ENCODE assay signal across 1 cellular context in the genomic region with DNA sequence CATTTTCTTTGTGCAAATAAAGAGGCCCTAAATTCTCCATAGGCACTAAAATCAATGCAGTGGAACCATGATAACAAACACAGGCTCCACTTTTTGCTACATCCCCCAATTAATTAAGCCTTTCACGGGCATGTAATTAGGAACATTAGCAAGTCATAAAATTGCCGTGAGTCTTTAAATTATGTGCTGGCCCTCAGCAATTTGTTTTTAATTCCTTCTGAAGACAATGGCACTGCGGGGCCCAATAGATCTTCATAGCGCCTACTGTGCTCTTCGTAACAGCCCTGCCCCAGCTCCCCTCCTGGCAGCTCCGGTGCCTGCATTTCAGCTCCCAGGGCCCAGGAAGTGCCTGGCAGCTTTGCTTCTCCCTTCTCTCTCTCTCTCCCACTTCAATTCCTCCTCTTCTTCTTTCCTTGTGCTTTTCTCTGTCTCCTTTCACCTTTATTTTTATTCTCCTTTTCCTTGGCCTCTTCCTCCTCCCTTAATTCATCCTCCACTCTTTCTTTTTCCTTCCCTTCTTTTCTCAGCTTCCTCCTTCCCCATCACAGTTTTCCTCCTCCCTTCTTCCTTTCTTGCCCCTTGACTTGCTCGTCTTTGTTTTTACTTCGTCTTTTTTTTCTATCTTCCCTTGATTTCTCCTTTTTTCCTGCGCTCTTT.
TF ChIP-seq lines count a peak whose summit lies in the region.

No MANE protein-coding gene starts in this region.

TF ChIP-seq in HEK293, 187 proteins besides CTCF, POLR2A, EP300 and RAD21 (continued from another document):
- TF ChIP-seq, protein P1, sequence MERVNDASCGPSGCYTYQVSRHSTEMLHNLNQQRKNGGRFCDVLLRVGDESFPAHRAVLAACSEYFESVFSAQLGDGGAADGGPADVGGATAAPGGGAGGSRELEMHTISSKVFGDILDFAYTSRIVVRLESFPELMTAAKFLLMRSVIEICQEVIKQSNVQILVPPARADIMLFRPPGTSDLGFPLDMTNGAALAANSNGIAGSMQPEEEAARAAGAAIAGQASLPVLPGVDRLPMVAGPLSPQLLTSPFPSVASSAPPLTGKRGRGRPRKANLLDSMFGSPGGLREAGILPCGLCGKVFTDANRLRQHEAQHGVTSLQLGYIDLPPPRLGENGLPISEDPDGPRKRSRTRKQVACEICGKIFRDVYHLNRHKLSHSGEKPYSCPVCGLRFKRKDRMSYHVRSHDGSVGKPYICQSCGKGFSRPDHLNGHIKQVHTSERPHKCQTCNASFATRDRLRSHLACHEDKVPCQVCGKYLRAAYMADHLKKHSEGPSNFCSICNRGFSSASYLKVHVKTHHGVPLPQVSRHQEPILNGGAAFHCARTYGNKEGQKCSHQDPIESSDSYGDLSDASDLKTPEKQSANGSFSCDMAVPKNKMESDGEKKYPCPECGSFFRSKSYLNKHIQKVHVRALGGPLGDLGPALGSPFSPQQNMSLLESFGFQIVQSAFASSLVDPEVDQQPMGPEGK (tag by site-specific recombination; IDR thresholded peaks at IDR 0.05): peak; percentile 33; the same call in 1 of the 2 replicates
- TF ChIP-seq SP7 (tag by site-specific recombination; IDR thresholded peaks at IDR 0.05) (peak; percentile 97), ZNF341 (tag by site-specific recombination; IDR thresholded peaks at IDR 0.05; ENCODE audit: low read depth) (peak; percentile 60), KLF8 (tag by site-specific recombination; IDR thresholded peaks at IDR 0.05) (peak; percentile 67), ZNF223 (tag by site-specific recombination; IDR thresholded peaks at IDR 0.05) (no peak), ZBTB8A (tag by site-specific recombination; IDR thresholded peaks at IDR 0.05) (peak; percentile 64), WT1 (tag by site-specific recombination; IDR thresholded peaks at IDR 0.05) (peak; percentile 44; the same call in 1 of the 2 replicates), ZNF175 (tag by site-specific recombination; IDR thresholded peaks at IDR 0.05) (no peak), ZNF670 (tag by site-specific recombination; IDR thresholded peaks at IDR 0.05; ENCODE audit: low read depth) (no peak), IKZF3 (tag by site-specific recombination; IDR thresholded peaks at IDR 0.05) (no peak; the same call in none of the 2 replicates), ZNF311 (tag by site-specific recombination; IDR thresholded peaks at IDR 0.05; ENCODE audit: borderline replicate concordance) (no peak), ZNF677 (tag by site-specific recombination; IDR thresholded peaks at IDR 0.05) (no peak), ZNF366 (tag by site-specific recombination; conservative IDR thresholded peaks at IDR 0.05) (peak; percentile 91), ZEB2 (tag by site-specific recombination; IDR thresholded peaks at IDR 0.05) (0 out of 2 replicates have a peak, but pooled peaks have one; percentile 42), ZNF792 (tag by site-specific recombination; IDR thresholded peaks at IDR 0.05) (no peak), MZF1 (tag by site-specific recombination; IDR thresholded peaks at IDR 0.05; ENCODE audit: borderline replicate concordance) (no peak), ZNF354C (tag by site-specific recombination; IDR thresholded peaks at IDR 0.05; ENCODE audit: borderline replicate concordance, low read depth) (no peak), KLF7 (tag by site-specific recombination; IDR thresholded peaks at IDR 0.05; ENCODE audit: borderline replicate concordance) (0 out of 2 replicates have a peak, but pooled peaks have one; percentile 52), OSR2 (tag by site-specific recombination; IDR thresholded peaks at IDR 0.05) (peak; percentile 93), YY2 (tag by site-specific recombination; IDR thresholded peaks at IDR 0.05) (no peak)
- TF ChIP-seq, protein P2, sequence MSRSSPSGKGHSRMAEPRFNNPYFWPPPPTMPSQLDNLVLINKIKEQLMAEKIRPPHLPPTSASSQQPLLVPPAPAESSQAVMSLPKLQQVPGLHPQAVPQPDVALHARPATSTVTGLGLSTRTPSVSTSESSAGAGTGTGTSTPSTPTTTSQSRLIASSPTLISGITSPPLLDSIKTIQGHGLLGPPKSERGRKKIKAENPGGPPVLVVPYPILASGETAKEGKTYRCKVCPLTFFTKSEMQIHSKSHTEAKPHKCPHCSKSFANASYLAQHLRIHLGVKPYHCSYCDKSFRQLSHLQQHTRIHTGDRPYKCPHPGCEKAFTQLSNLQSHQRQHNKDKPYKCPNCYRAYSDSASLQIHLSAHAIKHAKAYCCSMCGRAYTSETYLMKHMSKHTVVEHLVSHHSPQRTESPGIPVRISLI (tag by site-specific recombination; IDR thresholded peaks at IDR 0.05): no peak
- TF ChIP-seq, protein P3, sequence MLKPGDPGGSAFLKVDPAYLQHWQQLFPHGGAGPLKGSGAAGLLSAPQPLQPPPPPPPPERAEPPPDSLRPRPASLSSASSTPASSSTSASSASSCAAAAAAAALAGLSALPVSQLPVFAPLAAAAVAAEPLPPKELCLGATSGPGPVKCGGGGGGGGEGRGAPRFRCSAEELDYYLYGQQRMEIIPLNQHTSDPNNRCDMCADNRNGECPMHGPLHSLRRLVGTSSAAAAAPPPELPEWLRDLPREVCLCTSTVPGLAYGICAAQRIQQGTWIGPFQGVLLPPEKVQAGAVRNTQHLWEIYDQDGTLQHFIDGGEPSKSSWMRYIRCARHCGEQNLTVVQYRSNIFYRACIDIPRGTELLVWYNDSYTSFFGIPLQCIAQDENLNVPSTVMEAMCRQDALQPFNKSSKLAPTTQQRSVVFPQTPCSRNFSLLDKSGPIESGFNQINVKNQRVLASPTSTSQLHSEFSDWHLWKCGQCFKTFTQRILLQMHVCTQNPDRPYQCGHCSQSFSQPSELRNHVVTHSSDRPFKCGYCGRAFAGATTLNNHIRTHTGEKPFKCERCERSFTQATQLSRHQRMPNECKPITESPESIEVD (tag by site-specific recombination; IDR thresholded peaks at IDR 0.05): peak; percentile 92
- TF ChIP-seq, protein P4, sequence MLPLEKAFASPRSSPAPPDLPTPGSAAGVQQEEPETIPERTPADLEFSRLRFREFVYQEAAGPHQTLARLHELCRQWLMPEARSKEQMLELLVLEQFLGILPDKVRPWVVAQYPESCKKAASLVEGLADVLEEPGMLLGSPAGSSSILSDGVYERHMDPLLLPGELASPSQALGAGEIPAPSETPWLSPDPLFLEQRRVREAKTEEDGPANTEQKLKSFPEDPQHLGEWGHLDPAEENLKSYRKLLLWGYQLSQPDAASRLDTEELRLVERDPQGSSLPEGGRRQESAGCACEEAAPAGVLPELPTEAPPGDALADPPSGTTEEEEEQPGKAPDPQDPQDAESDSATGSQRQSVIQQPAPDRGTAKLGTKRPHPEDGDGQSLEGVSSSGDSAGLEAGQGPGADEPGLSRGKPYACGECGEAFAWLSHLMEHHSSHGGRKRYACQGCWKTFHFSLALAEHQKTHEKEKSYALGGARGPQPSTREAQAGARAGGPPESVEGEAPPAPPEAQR (tag by site-specific recombination; IDR thresholded peaks at IDR 0.05): no peak
- TF ChIP-seq, protein P5, sequence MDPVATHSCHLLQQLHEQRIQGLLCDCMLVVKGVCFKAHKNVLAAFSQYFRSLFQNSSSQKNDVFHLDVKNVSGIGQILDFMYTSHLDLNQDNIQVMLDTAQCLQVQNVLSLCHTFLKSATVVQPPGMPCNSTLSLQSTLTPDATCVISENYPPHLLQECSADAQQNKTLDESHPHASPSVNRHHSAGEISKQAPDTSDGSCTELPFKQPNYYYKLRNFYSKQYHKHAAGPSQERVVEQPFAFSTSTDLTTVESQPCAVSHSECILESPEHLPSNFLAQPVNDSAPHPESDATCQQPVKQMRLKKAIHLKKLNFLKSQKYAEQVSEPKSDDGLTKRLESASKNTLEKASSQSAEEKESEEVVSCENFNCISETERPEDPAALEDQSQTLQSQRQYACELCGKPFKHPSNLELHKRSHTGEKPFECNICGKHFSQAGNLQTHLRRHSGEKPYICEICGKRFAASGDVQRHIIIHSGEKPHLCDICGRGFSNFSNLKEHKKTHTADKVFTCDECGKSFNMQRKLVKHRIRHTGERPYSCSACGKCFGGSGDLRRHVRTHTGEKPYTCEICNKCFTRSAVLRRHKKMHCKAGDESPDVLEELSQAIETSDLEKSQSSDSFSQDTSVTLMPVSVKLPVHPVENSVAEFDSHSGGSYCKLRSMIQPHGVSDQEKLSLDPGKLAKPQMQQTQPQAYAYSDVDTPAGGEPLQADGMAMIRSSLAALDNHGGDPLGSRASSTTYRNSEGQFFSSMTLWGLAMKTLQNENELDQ (tag by site-specific recombination; IDR thresholded peaks at IDR 0.05; ENCODE audit: low read depth): no peak
- TF ChIP-seq, protein P6, sequence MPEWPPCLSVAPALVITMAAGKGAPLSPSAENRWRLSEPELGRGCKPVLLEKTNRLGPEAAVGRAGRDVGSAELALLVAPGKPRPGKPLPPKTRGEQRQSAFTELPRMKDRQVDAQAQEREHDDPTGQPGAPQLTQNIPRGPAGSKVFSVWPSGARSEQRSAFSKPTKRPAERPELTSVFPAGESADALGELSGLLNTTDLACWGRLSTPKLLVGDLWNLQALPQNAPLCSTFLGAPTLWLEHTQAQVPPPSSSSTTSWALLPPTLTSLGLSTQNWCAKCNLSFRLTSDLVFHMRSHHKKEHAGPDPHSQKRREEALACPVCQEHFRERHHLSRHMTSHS (tag by site-specific recombination; IDR thresholded peaks at IDR 0.05): no peak
